Comparison of ENCODE assay signal across 6 cellular contexts in the genomic region with DNA sequence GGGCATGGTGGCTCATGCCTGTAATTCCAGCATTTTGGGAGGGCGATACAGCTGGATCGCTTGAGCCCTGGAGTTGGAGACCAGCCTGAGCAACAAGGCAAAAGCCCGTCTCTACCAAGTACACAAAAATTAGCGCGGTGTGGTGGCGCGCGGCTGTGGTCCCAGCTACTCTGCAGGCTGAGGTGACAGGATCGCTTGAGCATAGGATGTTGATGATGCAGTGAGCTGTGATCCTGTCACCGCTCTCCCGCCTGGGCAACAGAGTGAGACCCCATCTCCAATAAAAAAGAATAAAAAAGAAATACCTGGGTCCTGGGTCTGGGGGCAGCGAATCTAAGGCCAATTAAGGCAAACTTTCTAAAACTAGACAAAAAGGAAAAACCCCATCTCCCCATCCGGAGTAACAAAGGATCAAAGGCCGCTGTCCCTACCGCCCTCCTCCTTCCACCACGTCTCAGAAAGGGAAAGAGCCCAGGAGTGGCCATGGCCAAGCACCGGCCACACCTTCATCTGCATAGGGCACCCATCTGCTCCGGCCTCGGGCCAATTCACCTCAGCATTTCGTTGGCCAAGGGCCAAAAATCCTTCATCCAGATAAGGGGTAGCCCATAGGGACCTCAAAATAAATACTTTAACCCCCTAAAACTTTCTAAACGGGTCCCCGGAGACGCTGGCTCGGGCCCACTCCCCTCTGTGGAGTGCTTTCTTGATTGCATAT. TPM values are rescaled to one million over a fixed set of nuclear protein-coding genes. Genes with fewer than 3 reads are reported as not detected.
DNase-seq lines count a peak whose midpoint lies in the region; ATAC-seq and TF ChIP-seq lines count a peak whose summit lies in the region.

No MANE protein-coding gene starts in this region.

- peak overlapping the region; percentile 88 for H3K4me3 Mint-ChIP-seq in activated CD8-positive, alpha-beta memory T cell treated with anti-CD3 and anti-CD28 coated beads, Interleukin-2, amount 10 ng/mL, durations not matched to agents 7 days and 5 days

- POLR2A ChIA-PET in AG04449 (lab: Yijun Ruan, JAX) (interaction anchor here (0.6 kb wide), 1 partner anchor 383 kb away, joined by 3 read pairs; no protein-coding TSS in a partner anchor), HEK293T (lab: Yijun Ruan, JAX) (no interaction called here)

- H3K4me1 Mint-ChIP-seq in activated CD8-positive, alpha-beta memory T cell treated with anti-CD3 and anti-CD28 coated beads, Interleukin-2, amount 10 ng/mL, durations not matched to agents 7 days and 5 days: peaks cover 10% of the 10 kb centered on the region

- DNase-seq in AG04449 (ENCODE audit: low read depth, low spot score) (no peak), HEK293T (ENCODE audit: extremely low spot score) (peak; percentile 7), left kidney (ENCODE audit: low read depth, low spot score) (peak; percentile 63), NCI-H1930 (lab: John Stamatoyannopoulos, UW) (no peak)
- no peak for DNase-seq in activated CD8-positive, alpha-beta memory T cell treated with anti-CD3 and anti-CD28 coated beads, Interleukin-2, amount 10 ng/mL, durations not matched to agents 7 days and 5 days

- peaks cover 7% of the 10 kb centered on the region for H3K9me3 Mint-ChIP-seq in activated CD8-positive, alpha-beta memory T cell treated with anti-CD3 and anti-CD28 coated beads, Interleukin-2, amount 10 ng/mL, durations not matched to agents 7 days and 5 days (ENCODE audit: low read depth)

- no peak for TF ChIP-seq CTCF in AG04449 (IDR thresholded peaks at IDR 0.05; ENCODE audit: insufficient read depth, low read length, missing control alignments)

- no peaks in the 10 kb centered on the region for H3K27me3 Mint-ChIP-seq in activated CD8-positive, alpha-beta memory T cell treated with anti-CD3 and anti-CD28 coated beads, Interleukin-2, amount 10 ng/mL, durations not matched to agents 7 days and 5 days

- CTCF ChIA-PET in AG04449 (lab: Yijun Ruan, JAX): no interaction called here
- CTCF ChIA-PET in HEK293T (lab: Yijun Ruan, JAX): no interaction called here
- CTCF ChIA-PET in activated CD8-positive, alpha-beta memory T cell treated with anti-CD3 and anti-CD28 coated beads, Interleukin-2, amount 10 ng/mL, durations not matched to agents 7 days and 5 days (lab: Charles Lee): no interaction called here

- no peak for ATAC-seq in activated CD8-positive, alpha-beta memory T cell treated with anti-CD3 and anti-CD28 coated beads, Interleukin-2, amount 10 ng/mL, durations not matched to agents 7 days and 5 days
- no peak for ATAC-seq in GM18873 (IDR thresholded peaks at IDR 0.05; ENCODE audit: low FRiP score, unreplicated experiment)

- peak overlapping the region; percentile 94 for H3K27ac Mint-ChIP-seq in activated CD8-positive, alpha-beta memory T cell treated with anti-CD3 and anti-CD28 coated beads, Interleukin-2, amount 10 ng/mL, durations not matched to agents 7 days and 5 days

- peaks cover 50% of the 10 kb centered on the region for H3K36me3 Mint-ChIP-seq in activated CD8-positive, alpha-beta memory T cell treated with anti-CD3 and anti-CD28 coated beads, Interleukin-2, amount 10 ng/mL, durations not matched to agents 7 days and 5 days

- H3K4me3 ChIP-seq in AG04449 (ENCODE audit: low read depth, low read length): peak overlapping the region; percentile 89

TF ChIP-seq in HEK293T, 16 proteins besides CTCF, POLR2A, EP300 and RAD21:
- TF ChIP-seq L3MBTL2 (conservative IDR thresholded peaks at IDR 0.05): no peak
- TF ChIP-seq TARDBP (IDR thresholded peaks at IDR 0.05): no peak
- no peak for TF ChIP-seq HDGF (IDR thresholded peaks at IDR 0.05; ENCODE audit: borderline replicate concordance)
- no peak for TF ChIP-seq SP1 (IDR thresholded peaks at IDR 0.05)
- TF ChIP-seq BHLHE40 (IDR thresholded peaks at IDR 0.05; ENCODE audit: borderline replicate concordance): no peak
- TF ChIP-seq ARNT (IDR thresholded peaks at IDR 0.05): no peak
- TF ChIP-seq ELF4 (IDR thresholded peaks at IDR 0.05): no peak
- no peak for TF ChIP-seq LEF1 (IDR thresholded peaks at IDR 0.05; ENCODE audit: borderline replicate concordance)

RNA-seq across cellular contexts. Expression of a gene that starts 0.8 kb away (rescaled TPM):
- total RNA-seq in activated CD8-positive, alpha-beta memory T cell treated with anti-CD3 and anti-CD28 coated beads, Interleukin-2, amount 10 ng/mL, durations not matched to agents 7 days and 5 days: 10 to 100 TPM in 1 of 2 experiments, 1 to 10 TPM in 1; 8.8 to 10.9 TPM

RNA-seq across cellular contexts. Expression of a gene that starts 26.6 kb away (rescaled TPM):
- 1 to 10 TPM; 4.6 to 6.7 TPM for total RNA-seq in activated CD8-positive, alpha-beta memory T cell treated with anti-CD3 and anti-CD28 coated beads, Interleukin-2, amount 10 ng/mL, durations not matched to agents 7 days and 5 days

RNA-seq across cellular contexts. Expression of a gene that starts 39.2 kb away (rescaled TPM):
- total RNA-seq in activated CD8-positive, alpha-beta memory T cell treated with anti-CD3 and anti-CD28 coated beads, Interleukin-2, amount 10 ng/mL, durations not matched to agents 7 days and 5 days: 10 to 100 TPM; 12.3 to 18.6 TPM

Comparison
In these comparisons a context has a peak if more than half of its experiments do, and no peak if none do; other contexts are left out.
1. DNase-seq: peak in HEK293T (single experiment) and left kidney (single experiment); none in AG04449 (single experiment), activated CD8-positive, alpha-beta memory T cell treated with anti-CD3 and anti-CD28 coated beads, Interleukin-2, amount 10 ng/mL, durations not matched to agents 7 days and 5 days (single experiment) and NCI-H1930 (0 of 2).